Comparison of ENCODE assay signal across 14 cellular contexts in the genomic region with DNA sequence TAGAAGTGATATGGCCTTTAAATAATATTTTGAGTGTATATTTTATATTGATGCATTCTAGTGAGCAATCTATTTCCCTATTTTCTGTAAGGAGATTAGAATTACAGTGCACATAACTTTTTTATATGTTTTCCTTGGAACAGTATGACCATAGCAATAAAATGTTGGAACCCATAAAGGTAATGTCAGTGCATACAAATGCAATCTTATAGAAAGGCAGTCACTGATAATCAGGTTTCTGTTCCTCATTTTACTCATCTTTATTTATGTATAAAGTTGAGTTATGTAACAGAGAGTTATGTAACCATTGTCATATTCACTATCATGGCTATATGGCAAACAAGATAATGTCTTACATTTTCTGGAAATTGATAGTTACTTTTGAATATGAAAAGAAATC.
"Had no signal": no experiment of that assay in that cellular context is flagged by ENCODE, and none has a peak within 500 bp of the region (broad histone marks: within the 10 kb centered on the region; RNA-seq: fewer than 3 reads in every experiment).

No MANE protein-coding gene starts in this region.

- H3K36me3 ChIP-seq: brain microvascular endothelial cell, upper lobe of right lung had no signal

- ATAC-seq: activated CD8-positive, alpha-beta T cell treated with anti-CD3 and anti-CD28 coated beads, Interleukin-2, amount 10 ng/mL, durations not matched to agents 7 days and 5 days; upper lobe of right lung had no signal

- H3K79me2 ChIP-seq: hepatocyte had no signal

- H3K27ac ChIP-seq: brain microvascular endothelial cell, dorsolateral prefrontal cortex, hepatocyte, upper lobe of right lung had no signal

- H2AFZ ChIP-seq: hepatocyte had no signal

- H3K9me3 ChIP-seq: upper lobe of right lung had no signal

- DNase-seq: activated CD4-positive, alpha-beta T cell treated with anti-CD3 and anti-CD28 coated beads, Interleukin-2, amount 10 ng/mL, durations not matched to agents 7 days and 5 days; activated CD8-positive, alpha-beta T cell treated with anti-CD3 and anti-CD28 coated beads, Interleukin-2, amount 10 ng/mL, durations not matched to agents 7 days and 5 days; activated effector memory CD4-positive, alpha-beta T cell treated with Interleukin-2 at 50 U/mL for 16 hours; activated naive CD4-positive, alpha-beta T cell treated with anti-CD3 and anti-CD28 coated beads, Interleukin-2, amount 10 ng/mL, durations not matched to agents 7 days and 5 days; activated T-cell treated with anti-CD3 and anti-CD28 coated beads, Interleukin-2, amount 50 U/mL, for 24 hours; aorta; brain microvascular endothelial cell; central memory CD4-positive, alpha-beta T cell; dorsolateral prefrontal cortex; nucleus accumbens; stimulated activated CD8-positive, alpha-beta memory T cell treated with anti-CD3 and anti-CD28 coated beads, Interleukin-4, amount 100 ng/mL, for 48 hours; stimulated activated naive CD4-positive, alpha-beta T cell; upper lobe of right lung had no signal

- H3K27me3 ChIP-seq: brain microvascular endothelial cell, hepatocyte, upper lobe of right lung had no signal

- H3K4me3 ChIP-seq: dorsolateral prefrontal cortex, hepatocyte, upper lobe of right lung had no signal

- H3K4me2 ChIP-seq: hepatocyte had no signal

- H3K4me1 ChIP-seq: upper lobe of right lung had no signal
